ENCODE assay signal across 14 cellular contexts in the genomic region with DNA sequence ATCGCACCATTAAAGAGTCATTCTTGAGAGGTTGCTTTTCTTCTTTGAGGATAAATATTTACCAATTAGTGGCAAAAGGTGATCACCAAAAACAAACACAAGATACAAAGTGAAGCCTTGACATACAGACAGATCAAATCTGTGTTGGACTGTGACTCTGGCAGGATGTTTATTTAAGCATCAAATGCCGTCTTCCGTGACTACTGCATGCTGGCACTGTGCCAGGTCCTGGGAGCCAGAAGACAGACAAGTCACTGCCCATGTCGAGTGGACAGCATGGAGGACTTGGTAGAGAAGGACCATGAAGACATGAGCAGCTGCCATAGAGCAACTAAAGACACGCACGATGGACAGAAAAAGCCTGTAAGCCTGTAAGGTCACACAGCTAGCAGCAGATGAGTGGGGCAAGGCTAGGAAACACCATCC.
DNase-seq lines count a peak whose midpoint lies in the region; TF ChIP-seq lines count a peak whose summit lies in the region.
"Had no signal": no experiment of that assay in that cellular context is flagged by ENCODE, and none has a peak within 500 bp of the region (broad histone marks: within the 10 kb centered on the region; RNA-seq: fewer than 3 reads in every experiment).

No MANE protein-coding gene starts in this region.

- in situ Hi-C loops in ACHN (cut with HindIII; ENCODE audit: low pct_ligation_motif_present, low pct_unique_long_range_greater_than_20kb, low sequenced_read_pairs) = no loop called here

- H3K4me3 Mint-ChIP-seq in activated naive CD4-positive, alpha-beta T cell treated with anti-CD3 and anti-CD28 coated beads for 36 hours = no peak overlapping the region
- H3K4me3 Mint-ChIP-seq: brain; stimulated activated naive B cell treated with anti-CD40 and anti-IgM and Interleukin-4, amounts not matched to agents 10 μg/mL and 1 μg/mL and 100 μg/mL, for 72 hours had no signal

- H3K9ac ChIP-seq in fibroblast of lung (ENCODE audit: insufficient read depth, low read length) = no peak overlapping the region

- H3K27me3 Mint-ChIP-seq in activated naive CD4-positive, alpha-beta T cell treated with anti-CD3 and anti-CD28 coated beads for 36 hours (ENCODE audit: low read depth) = peaks cover 8% of the 10 kb centered on the region
- H3K27me3 Mint-ChIP-seq: brain had no signal

- H3K9me3 Mint-ChIP-seq in activated naive CD4-positive, alpha-beta T cell treated with anti-CD3 and anti-CD28 coated beads for 36 hours = peaks cover 4% of the 10 kb centered on the region

- H2AFZ ChIP-seq in fibroblast of lung (ENCODE audit: low read length) = no peak overlapping the region

- H3K27ac Mint-ChIP-seq in activated naive CD4-positive, alpha-beta T cell treated with anti-CD3 and anti-CD28 coated beads for 36 hours = no peak overlapping the region
- H3K27ac Mint-ChIP-seq: stimulated activated naive B cell treated with anti-CD40 and anti-IgM and Interleukin-4, amounts not matched to agents 10 μg/mL and 1 μg/mL and 100 μg/mL, for 72 hours had no signal

- no peaks in the 10 kb centered on the region for H3K79me2 ChIP-seq in fibroblast of lung (ENCODE audit: control insufficient read depth, insufficient read depth, low read length)

- no peak overlapping the region for H3K4me2 ChIP-seq in fibroblast of lung (ENCODE audit: extremely low read depth, insufficient read depth, low read length)

- DNase-seq in ACHN (peak; percentile 35), ELR (ENCODE audit: low read depth) (peak; percentile 59), NCI-H748 (lab: John Stamatoyannopoulos, UW; ENCODE audit: unreplicated experiment) (peak; percentile 87), fibroblast of lung (ENCODE audit: low read depth in 2 of 2) (peak; percentile 26 to 36), MV-4-11 (lab: John Stamatoyannopoulos, UW) (no peak), OCI-M2 (lab: John Stamatoyannopoulos, UW; ENCODE audit: unreplicated experiment) (no peak), AG20443 (ENCODE audit: low spot score) (no peak)
- DNase-seq in activated naive CD4-positive, alpha-beta T cell treated with anti-CD3 and anti-CD28 coated beads for 36 hours = no peak
- DNase-seq: activated effector memory CD4-positive, alpha-beta T cell treated with Interleukin-2 at 50 U/mL for 16 hours; posterior cingulate gyrus; stimulated activated CD4-positive, alpha-beta T cell treated with anti-CD3 and anti-CD28 coated beads, Interleukin-1b, Interleukin-23, amount 100 ng/mL, for 48 hours; stimulated activated naive B cell treated with anti-CD40 and anti-IgM and Interleukin-4, amounts not matched to agents 10 μg/mL and 1 μg/mL and 100 μg/mL, for 72 hours had no signal

- no peaks in the 10 kb centered on the region for H3K27me3 ChIP-seq in fibroblast of lung (ENCODE audit: control insufficient read depth, insufficient read depth, low read length)

- no peaks in the 10 kb centered on the region for H3K4me1 Mint-ChIP-seq in activated naive CD4-positive, alpha-beta T cell treated with anti-CD3 and anti-CD28 coated beads for 36 hours (ENCODE audit: low read depth)
- H3K4me1 Mint-ChIP-seq: stimulated activated naive B cell treated with anti-CD40 and anti-IgM and Interleukin-4, amounts not matched to agents 10 μg/mL and 1 μg/mL and 100 μg/mL, for 72 hours had no signal

- H3K4me1 ChIP-seq in fibroblast of lung (ENCODE audit: control insufficient read depth, extremely low read depth, insufficient read depth, low read length) = no peaks in the 10 kb centered on the region

- no peaks in the 10 kb centered on the region for H3K9me3 ChIP-seq in fibroblast of lung (ENCODE audit: control insufficient read depth, insufficient read depth, low read depth, low read length)

- H3K36me3 ChIP-seq in fibroblast of lung (ENCODE audit: control insufficient read depth, insufficient read depth, low read length) = no peaks in the 10 kb centered on the region

- TF ChIP-seq CTCF in fibroblast of lung (conservative IDR thresholded peaks at IDR 0.05 in 1 of 2, IDR thresholded peaks at IDR 0.05 in 1 of 2; ENCODE audit: low read depth in 1 of 2, low read length in 2 of 2) = no peak

- H3K4me3 ChIP-seq in fibroblast of lung (replicated peaks in 1 of 4; ENCODE audit: control extremely low read depth in 1 of 4, insufficient read depth in 1 of 4, low read depth in 3 of 4, low read length in 4 of 4) = no peak overlapping the region

- no peaks in the 10 kb centered on the region for H3K36me3 Mint-ChIP-seq in activated naive CD4-positive, alpha-beta T cell treated with anti-CD3 and anti-CD28 coated beads for 36 hours (ENCODE audit: low read depth)
- H3K36me3 Mint-ChIP-seq: brain; stimulated activated naive B cell treated with anti-CD40 and anti-IgM and Interleukin-4, amounts not matched to agents 10 μg/mL and 1 μg/mL and 100 μg/mL, for 72 hours had no signal

- intact Hi-C loops in activated naive CD4-positive, alpha-beta T cell treated with anti-CD3 and anti-CD28 coated beads for 36 hours (cut with micrococcal nuclease) = no loop called here

- no peak overlapping the region for H3K27ac ChIP-seq in fibroblast of lung (ENCODE audit: insufficient read depth, low read length)
- H3K27ac ChIP-seq: C4-2B had no signal

- no peaks in the 10 kb centered on the region for H4K20me1 ChIP-seq in fibroblast of lung (ENCODE audit: control insufficient read depth, extremely low read depth, insufficient read depth, low read length)

- CTCF ChIA-PET in activated naive CD4-positive, alpha-beta T cell treated with anti-CD3 and anti-CD28 coated beads for 36 hours (lab: Charles Lee) = no interaction called here

Comparison
In these comparisons a context has a peak if more than half of its experiments do, and no peak if none do; other contexts are left out.
1. DNase-seq: peak in ACHN (single experiment), ELR (single experiment), NCI-H748 (single experiment) and fibroblast of lung (2 of 2); none in activated naive CD4-positive, alpha-beta T cell treated with anti-CD3 and anti-CD28 coated beads for 36 hours (single experiment), MV-4-11 (single experiment), OCI-M2 (single experiment) and AG20443 (single experiment).